ENCODE assay signal across 13 cellular contexts in the genomic region with DNA sequence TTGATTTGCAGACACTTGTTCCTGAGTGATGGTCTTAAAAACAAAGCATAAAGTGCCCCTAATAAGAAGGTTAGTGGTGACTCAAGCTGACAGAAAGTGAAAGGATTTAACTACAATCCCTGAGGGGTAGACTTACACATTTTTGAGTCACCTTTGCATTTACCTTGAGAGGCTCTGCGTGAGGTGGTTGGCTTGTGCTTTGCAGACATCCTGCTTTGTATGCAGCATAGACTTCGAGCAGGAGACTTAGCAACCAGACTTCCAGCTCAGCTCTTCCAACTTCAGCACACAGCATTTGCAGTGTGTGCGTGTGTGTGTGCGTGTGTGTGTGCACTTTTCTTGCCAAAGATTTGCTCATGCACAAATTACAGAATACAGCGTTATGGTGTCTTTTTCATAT.
DNase-seq lines count a peak whose midpoint lies in the region; ATAC-seq, FAIRE-seq and TF ChIP-seq lines count a peak whose summit lies in the region.
"Had no signal": no experiment of that assay in that cellular context is flagged by ENCODE, and none has a peak within 500 bp of the region (broad histone marks: within the 10 kb centered on the region; RNA-seq: fewer than 3 reads in every experiment).

No MANE protein-coding gene starts in this region.

- peak; percentile 55 for FAIRE-seq in GM18507 (lab: Jason Lieb, UNC)

- TF ChIP-seq CTCF in GM20000 (IDR thresholded peaks at IDR 0.05; ENCODE audit: extremely low read depth, missing control alignments) (no peak), choroid plexus epithelial cell (conservative IDR thresholded peaks at IDR 0.05; ENCODE audit: low read depth, low read length) (no peak), omental fat pad (IDR thresholded peaks at IDR 0.05) (no peak)

- H3K4me3 ChIP-seq in choroid plexus epithelial cell (ENCODE audit: low read depth, low read length): no peak overlapping the region
- H3K4me3 ChIP-seq: mucosa of descending colon, tibial artery had no signal

- DNase-seq in GM18507 (ENCODE audit: extremely low spot score, insufficient read length, low read depth) (peak; percentile 8), GM20000 (ENCODE audit: low spot score) (peak; percentile 30), choroid plexus epithelial cell (ENCODE audit: low read depth) (peak; percentile 5), omental fat pad (ENCODE audit: low spot score) (no peak), NCI-H2029 (lab: John Stamatoyannopoulos, UW) (no peak), DMS53 treated with DMSO at 0.1 percent for 48 hours (lab: John Stamatoyannopoulos, UW; ENCODE audit: unreplicated experiment) (no peak), SIG-M5 treated with dmso at 0.1 percent for 504 hours (lab: John Stamatoyannopoulos, UW; ENCODE audit: unreplicated experiment) (no peak)
- DNase-seq: Calu3, mucosa of descending colon, NCI-H1694, tibial artery had no signal

- peak; percentile 83 for ATAC-seq in HG03135 (IDR thresholded peaks at IDR 0.05; ENCODE audit: unreplicated experiment)
- no peak for ATAC-seq in omental fat pad (ENCODE audit: low FRiP score)
- ATAC-seq: HCT116, mucosa of descending colon had no signal

Comparison
In these comparisons a context has a peak if more than half of its experiments do, and no peak if none do; other contexts are left out.
1. DNase-seq: peak in GM18507 (single experiment), GM20000 (single experiment) and choroid plexus epithelial cell (single experiment); none in omental fat pad (single experiment), NCI-H2029 (single experiment), DMS53 treated with DMSO at 0.1 percent for 48 hours (single experiment) and SIG-M5 treated with dmso at 0.1 percent for 504 hours (single experiment).